Comparison of ENCODE assay signal across 8 cellular contexts in genomic region chr22:19607198-19608113, GRCh38.
DNase-seq lines count a peak whose midpoint lies in the region; ATAC-seq and TF ChIP-seq lines count a peak whose summit lies in the region.

No MANE protein-coding gene starts in this region.

- TF ChIP-seq POLR2A in erythroblast (IDR thresholded peaks at IDR 0.05; ENCODE audit: low read length) = no peak

- peak overlapping the region; percentile 8; the same call in 1 of the 2 replicates for H3K4me3 ChIP-seq in LNCaP clone FGC (ENCODE audit: low read depth, low read length)

- DNase-seq in LNCaP clone FGC (ENCODE audit: low read depth) = peak; percentile 84
- DNase-seq in T-helper 1 cell = peak in 3 of 5 donors; percentile 15 to 65 (median 42)
- DNase-seq in dermis microvascular lymphatic vessel endothelial cell (ENCODE audit: low read depth in 2 of 2) = peak; percentile 94
- DNase-seq in stimulated activated CD4-positive, alpha-beta T cell treated with anti-CD3 and anti-CD28 coated beads, Interleukin-15, amount 100 ng/mL, for 48 hours (ENCODE audit: low read depth in 2 of 2) = peak; percentile 47 to 56
- DNase-seq in DMS 273 treated with DMSO at 0.1 percent for 48 hours (lab: John Stamatoyannopoulos, UW) = no peak
- no peak for DNase-seq in erythroblast (lab: John Stamatoyannopoulos, UW)
- no peak for DNase-seq in SK-N-DZ (ENCODE audit: low spot score)

- no peak for ATAC-seq in GM21515 (IDR thresholded peaks at IDR 0.05; ENCODE audit: unreplicated experiment)

- no peak for TF ChIP-seq CTCF in LNCaP clone FGC (IDR thresholded peaks at IDR 0.05; ENCODE audit: control insufficient read depth, extremely low read depth, insufficient read depth)

Comparison
In these comparisons a context has a peak if more than half of its experiments do, and no peak if none do; other contexts are left out.
1. DNase-seq: peak in LNCaP clone FGC (single experiment), T-helper 1 cell (3 of 5), dermis microvascular lymphatic vessel endothelial cell (2 of 2) and stimulated activated CD4-positive, alpha-beta T cell treated with anti-CD3 and anti-CD28 coated beads, Interleukin-15, amount 100 ng/mL, for 48 hours (2 of 2); none in DMS 273 treated with DMSO at 0.1 percent for 48 hours (single experiment), erythroblast (0 of 2) and SK-N-DZ (single experiment).